Comparison of ENCODE assay signal across 8 cellular contexts in the genomic region with DNA sequence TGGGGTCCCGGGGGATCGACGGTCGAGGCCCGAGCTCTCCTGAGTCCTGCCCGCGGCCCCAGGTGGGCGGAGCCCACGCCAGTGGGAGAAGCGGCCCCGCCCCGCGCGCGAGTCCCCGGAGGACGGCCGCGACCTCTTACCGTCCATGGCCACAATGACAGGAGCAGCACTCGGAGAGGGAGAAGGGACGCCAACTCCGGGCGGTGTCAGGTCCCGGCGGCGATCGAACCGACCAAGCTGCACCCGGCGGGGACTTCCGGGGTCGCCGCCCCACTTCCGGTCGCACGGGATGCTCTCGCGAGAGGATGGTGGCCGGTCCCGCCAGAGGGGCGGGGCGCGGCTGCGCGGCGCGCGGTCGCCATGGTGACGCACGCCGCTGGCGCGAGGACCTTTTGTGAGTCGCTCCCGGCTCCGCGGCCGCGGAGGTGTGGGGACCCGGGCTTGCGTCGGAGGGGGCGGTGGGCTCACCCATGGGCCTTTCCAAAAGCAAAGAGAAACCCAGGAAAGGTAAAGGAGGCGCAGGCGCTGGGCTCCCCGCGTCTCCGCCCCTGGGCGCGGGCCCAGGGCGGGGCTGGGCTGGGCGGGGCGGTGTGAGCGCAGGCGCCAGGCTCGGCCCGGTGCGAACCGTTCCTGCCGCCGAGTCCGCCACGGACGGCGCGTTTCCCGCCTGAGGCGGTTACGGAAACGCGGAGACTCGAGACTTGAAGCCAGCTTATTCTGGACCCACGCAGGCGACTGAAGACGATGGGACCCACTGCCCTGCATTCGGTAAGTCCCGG. TPM values are rescaled to one million over a fixed set of nuclear protein-coding genes. Genes with fewer than 3 reads are reported as not detected.
A peak's percentile ranks its signal among the peaks of the same experiment; 100 is the strongest.
DNase-seq lines count a peak whose midpoint lies in the region; ATAC-seq, FAIRE-seq and TF ChIP-seq lines count a peak whose summit lies in the region.

A gene (minus strand): TSS at position 267 of the 779 bp plus-strand sequence. CDS start 120 bp downstream, at position 147.
A gene (plus strand): TSS at position 395 of the 779 bp plus-strand sequence. CDS start 76 bp downstream, at position 471.

- peak within 1 kb of the TSS; percentile 95 for H3K4me3 ChIP-seq in AG04449 (ENCODE audit: low read depth, low read length)
- H3K4me3 ChIP-seq in bronchial epithelial cell (ENCODE audit: low read depth, low read length) = peak within 1 kb of the TSS; percentile 98

- TF ChIP-seq CTCF in AG04449 (IDR thresholded peaks at IDR 0.05; ENCODE audit: insufficient read depth, low read length, missing control alignments) (no peak), WTC11 (IDR thresholded peaks at IDR 0.05) (no peak), bronchial epithelial cell (IDR thresholded peaks at IDR 0.05; ENCODE audit: insufficient read depth, low read length, severe bottlenecking) (no peak)

- no peaks in the 10 kb centered on the region for H3K27me3 ChIP-seq in bronchial epithelial cell (ENCODE audit: control insufficient read depth, insufficient read depth, low read length)

- peaks cover 8% of the 10 kb centered on the region for H3K36me3 ChIP-seq in bronchial epithelial cell (ENCODE audit: control insufficient read depth, insufficient read depth, low read length)

- H3K27ac Mint-ChIP-seq in WTC11 = peak within 1 kb of the TSS; percentile 32; the same call in 1 of the 2 replicates

- peaks cover 37% of the 10 kb centered on the region for H3K36me3 Mint-ChIP-seq in WTC11

- H3K9me3 Mint-ChIP-seq in WTC11 = peaks cover 12% of the 10 kb centered on the region

- no peak for FAIRE-seq in bronchial epithelial cell (lab: Jason Lieb, UNC)

- CTCF ChIA-PET in AG04449 (lab: Yijun Ruan, JAX) = interaction anchor here (0.7 to 1.3 kb wide), 4 partner anchors 16 to 202 kb away, joined by 3 to 5 read pairs (median 4); a partner anchor contains a TSS
- CTCF ChIA-PET in WTC11 (lab: Charles Lee) = interaction anchor here (1.1 to 1.5 kb wide), 5 partner anchors 42 to 100 kb away, joined by 3 to 6 read pairs (median 4); no protein-coding TSS in a partner anchor

- DNase-seq in AG04449 (ENCODE audit: low read depth, low spot score) = no peak
- DNase-seq in NCI-H2227 (lab: John Stamatoyannopoulos, UW; ENCODE audit: unreplicated experiment) = peak; percentile 91
- DNase-seq in WTC11 (ENCODE audit: low spot score) = peak; percentile 89
- DNase-seq in bronchial epithelial cell (ENCODE audit: low read depth) = peak; percentile 59
- peak; percentile 80 for DNase-seq in iris pigment epithelial cell (ENCODE audit: low read depth)
- peak; percentile 83 to 87 for DNase-seq in stimulated activated CD4-positive, alpha-beta T cell treated with anti-CD3 and anti-CD28 coated beads, Interleukin-12 subunit alpha, Interleukin-12 subunit beta, amount 100 ng/mL, for 24 hours (ENCODE audit: low read depth in 2 of 2)

- ATAC-seq in GM18867 (IDR thresholded peaks at IDR 0.05; ENCODE audit: unreplicated experiment) (peak; percentile 89), HG03095 (IDR thresholded peaks at IDR 0.05; ENCODE audit: unreplicated experiment) (peak; percentile 86), WTC11 (peak; percentile 91)

- no peaks in the 10 kb centered on the region for H3K27me3 Mint-ChIP-seq in WTC11 (ENCODE audit: low read depth)

- POLR2A ChIA-PET in AG04449 (lab: Yijun Ruan, JAX) = interaction anchor here (0.5 to 1.1 kb wide), 4 partner anchors 24 to 243 kb away, joined by 3 to 5 read pairs (median 4); no protein-coding TSS in a partner anchor
- POLR2A ChIA-PET in WTC11 (lab: Charles Lee) = interaction anchor here (1.0 kb wide), 2 partner anchors 42 to 52 kb away, joined by 3 read pairs; no protein-coding TSS in a partner anchor

- peak within 1 kb of the TSS; percentile 86 for H3K4me3 Mint-ChIP-seq in WTC11

- H3K4me1 Mint-ChIP-seq in WTC11 = peaks cover 6% of the 10 kb centered on the region

TF ChIP-seq in WTC11, 78 proteins besides CTCF, POLR2A, EP300 and RAD21 (continues in another document):
- TF ChIP-seq, protein P1, sequence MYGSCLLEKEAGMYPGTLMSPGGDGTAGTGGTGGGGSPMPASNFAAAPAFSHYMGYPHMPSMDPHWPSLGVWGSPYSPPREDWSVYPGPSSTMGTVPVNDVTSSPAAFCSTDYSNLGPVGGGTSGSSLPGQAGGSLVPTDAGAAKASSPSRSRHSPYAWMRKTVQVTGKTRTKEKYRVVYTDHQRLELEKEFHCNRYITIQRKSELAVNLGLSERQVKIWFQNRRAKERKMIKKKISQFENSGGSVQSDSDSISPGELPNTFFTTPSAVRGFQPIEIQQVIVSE (CRISPR knock-in tag; IDR thresholded peaks at IDR 0.05; ENCODE audit: borderline replicate concordance) = no peak
- TF ChIP-seq, protein P2, sequence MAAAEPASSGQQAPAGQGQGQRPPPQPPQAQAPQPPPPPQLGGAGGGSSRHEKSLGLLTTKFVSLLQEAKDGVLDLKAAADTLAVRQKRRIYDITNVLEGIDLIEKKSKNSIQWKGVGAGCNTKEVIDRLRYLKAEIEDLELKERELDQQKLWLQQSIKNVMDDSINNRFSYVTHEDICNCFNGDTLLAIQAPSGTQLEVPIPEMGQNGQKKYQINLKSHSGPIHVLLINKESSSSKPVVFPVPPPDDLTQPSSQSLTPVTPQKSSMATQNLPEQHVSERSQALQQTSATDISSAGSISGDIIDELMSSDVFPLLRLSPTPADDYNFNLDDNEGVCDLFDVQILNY (CRISPR knock-in tag; IDR thresholded peaks at IDR 0.05) = peak; percentile 72
- TF ChIP-seq SP1 (CRISPR knock-in tag; conservative IDR thresholded peaks at IDR 0.05) (peak; percentile 76), JUN (CRISPR knock-in tag; IDR thresholded peaks at IDR 0.05) (peak; percentile 77; the same call in 1 of the 2 replicates)
- TF ChIP-seq, protein P3, sequence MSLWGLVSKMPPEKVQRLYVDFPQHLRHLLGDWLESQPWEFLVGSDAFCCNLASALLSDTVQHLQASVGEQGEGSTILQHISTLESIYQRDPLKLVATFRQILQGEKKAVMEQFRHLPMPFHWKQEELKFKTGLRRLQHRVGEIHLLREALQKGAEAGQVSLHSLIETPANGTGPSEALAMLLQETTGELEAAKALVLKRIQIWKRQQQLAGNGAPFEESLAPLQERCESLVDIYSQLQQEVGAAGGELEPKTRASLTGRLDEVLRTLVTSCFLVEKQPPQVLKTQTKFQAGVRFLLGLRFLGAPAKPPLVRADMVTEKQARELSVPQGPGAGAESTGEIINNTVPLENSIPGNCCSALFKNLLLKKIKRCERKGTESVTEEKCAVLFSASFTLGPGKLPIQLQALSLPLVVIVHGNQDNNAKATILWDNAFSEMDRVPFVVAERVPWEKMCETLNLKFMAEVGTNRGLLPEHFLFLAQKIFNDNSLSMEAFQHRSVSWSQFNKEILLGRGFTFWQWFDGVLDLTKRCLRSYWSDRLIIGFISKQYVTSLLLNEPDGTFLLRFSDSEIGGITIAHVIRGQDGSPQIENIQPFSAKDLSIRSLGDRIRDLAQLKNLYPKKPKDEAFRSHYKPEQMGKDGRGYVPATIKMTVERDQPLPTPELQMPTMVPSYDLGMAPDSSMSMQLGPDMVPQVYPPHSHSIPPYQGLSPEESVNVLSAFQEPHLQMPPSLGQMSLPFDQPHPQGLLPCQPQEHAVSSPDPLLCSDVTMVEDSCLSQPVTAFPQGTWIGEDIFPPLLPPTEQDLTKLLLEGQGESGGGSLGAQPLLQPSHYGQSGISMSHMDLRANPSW (CRISPR knock-in tag; conservative IDR thresholded peaks at IDR 0.05; ENCODE audit: low read depth) = no peak
- TF ChIP-seq, protein P4, sequence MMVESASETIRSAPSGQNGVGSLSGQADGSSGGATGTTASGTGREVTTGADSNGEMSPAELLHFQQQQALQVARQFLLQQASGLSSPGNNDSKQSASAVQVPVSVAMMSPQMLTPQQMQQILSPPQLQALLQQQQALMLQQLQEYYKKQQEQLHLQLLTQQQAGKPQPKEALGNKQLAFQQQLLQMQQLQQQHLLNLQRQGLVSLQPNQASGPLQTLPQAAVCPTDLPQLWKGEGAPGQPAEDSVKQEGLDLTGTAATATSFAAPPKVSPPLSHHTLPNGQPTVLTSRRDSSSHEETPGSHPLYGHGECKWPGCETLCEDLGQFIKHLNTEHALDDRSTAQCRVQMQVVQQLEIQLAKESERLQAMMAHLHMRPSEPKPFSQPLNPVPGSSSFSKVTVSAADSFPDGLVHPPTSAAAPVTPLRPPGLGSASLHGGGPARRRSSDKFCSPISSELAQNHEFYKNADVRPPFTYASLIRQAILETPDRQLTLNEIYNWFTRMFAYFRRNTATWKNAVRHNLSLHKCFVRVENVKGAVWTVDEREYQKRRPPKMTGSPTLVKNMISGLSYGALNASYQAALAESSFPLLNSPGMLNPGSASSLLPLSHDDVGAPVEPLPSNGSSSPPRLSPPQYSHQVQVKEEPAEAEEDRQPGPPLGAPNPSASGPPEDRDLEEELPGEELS (CRISPR knock-in tag; IDR thresholded peaks at IDR 0.05) = peak; percentile 74; the same call in 1 of the 2 replicates

RNA-seq across cellular contexts. Expression of the first gene that starts in this region (rescaled TPM):
- total RNA-seq in WTC11 (2021) (69.0 to 76.6 TPM (median 76.0 TPM) in 3 replicates), bronchial epithelial cell (101 and 162 TPM in 2 replicates)

RNA-seq across cellular contexts. Expression of the second gene that starts in this region (rescaled TPM):
- 12.0 to 12.8 TPM (median 12.2 TPM) in 3 replicates for total RNA-seq in WTC11 (2021)
- 1.3 and 2.3 TPM in 2 replicates for total RNA-seq in bronchial epithelial cell
